1 cellular context compared by ENCODE assay signal in the genomic region with DNA sequence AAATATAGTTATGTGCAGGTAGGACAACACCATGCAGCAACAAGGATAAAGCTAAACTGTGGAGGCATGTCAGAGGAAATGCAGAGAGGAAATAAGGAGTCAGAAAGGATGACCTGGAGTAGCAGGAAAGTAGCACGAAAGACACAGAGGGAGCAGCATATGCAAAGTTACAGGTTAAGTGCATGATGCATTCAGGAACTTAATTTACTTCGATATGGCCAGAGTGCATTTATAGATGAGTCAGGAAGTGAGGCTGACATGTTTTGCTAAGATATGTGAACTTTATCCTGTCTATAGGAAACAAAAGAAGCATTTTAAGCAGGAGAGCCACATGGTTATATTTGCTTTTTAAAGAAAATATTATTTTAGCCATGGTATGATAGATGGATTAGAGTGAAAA.
TF ChIP-seq lines count a peak whose summit lies in the region.

No MANE protein-coding gene starts in this region.

TF ChIP-seq in HCT116, 20 proteins besides CTCF, POLR2A, EP300 and RAD21 (continued from another document):
- TF ChIP-seq, protein P1, sequence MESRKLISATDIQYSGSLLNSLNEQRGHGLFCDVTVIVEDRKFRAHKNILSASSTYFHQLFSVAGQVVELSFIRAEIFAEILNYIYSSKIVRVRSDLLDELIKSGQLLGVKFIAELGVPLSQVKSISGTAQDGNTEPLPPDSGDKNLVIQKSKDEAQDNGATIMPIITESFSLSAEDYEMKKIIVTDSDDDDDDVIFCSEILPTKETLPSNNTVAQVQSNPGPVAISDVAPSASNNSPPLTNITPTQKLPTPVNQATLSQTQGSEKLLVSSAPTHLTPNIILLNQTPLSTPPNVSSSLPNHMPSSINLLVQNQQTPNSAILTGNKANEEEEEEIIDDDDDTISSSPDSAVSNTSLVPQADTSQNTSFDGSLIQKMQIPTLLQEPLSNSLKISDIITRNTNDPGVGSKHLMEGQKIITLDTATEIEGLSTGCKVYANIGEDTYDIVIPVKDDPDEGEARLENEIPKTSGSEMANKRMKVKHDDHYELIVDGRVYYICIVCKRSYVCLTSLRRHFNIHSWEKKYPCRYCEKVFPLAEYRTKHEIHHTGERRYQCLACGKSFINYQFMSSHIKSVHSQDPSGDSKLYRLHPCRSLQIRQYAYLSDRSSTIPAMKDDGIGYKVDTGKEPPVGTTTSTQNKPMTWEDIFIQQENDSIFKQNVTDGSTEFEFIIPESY (IDR thresholded peaks at IDR 0.05; ENCODE audit: extremely low read depth, insufficient replicate concordance, low read length) = no peak
TF ChIP-seq in HCT116: peak in this region for 0.
